Comparison of ENCODE assay signal across 8 cellular contexts in the genomic region with DNA sequence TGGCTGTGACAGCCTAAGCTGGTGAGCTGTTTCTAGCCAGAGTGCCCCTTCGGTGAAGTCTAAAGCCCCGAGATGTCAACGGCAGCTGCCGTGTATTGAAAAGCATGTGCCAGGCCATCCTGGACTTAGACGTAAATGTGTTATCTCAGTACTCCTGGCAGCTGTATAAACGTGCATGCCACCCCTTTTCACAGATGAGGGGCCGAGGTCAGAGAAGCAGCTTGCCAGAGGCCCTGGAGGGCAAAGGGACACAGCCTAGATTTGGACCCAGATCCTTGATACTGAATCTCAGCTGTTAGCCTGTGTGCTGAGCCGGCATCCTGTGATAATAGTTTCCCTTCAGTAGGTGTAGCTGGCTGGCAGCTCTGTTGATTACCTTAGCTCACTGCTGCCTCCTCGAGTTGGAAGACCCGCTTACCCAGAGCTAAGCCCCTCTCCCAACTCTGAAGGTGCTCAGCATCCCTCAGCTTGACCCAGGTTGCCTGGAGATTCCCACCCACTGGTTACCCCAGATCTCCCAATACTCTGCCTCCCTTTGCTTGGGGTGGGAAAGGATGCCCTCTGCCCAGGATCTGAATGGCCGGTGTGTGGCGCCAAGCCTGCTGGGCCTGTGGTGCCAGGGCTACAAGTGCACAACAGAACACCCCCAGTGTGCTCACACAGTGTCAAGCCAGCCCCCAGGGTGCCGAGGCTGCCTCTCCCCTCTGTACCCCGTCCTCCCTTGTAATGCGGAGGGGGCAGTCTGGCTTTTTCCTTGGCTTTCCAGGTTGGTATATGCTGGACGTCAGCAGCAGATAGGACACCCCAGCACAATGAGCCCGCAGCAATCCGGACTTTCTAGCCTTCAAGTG. TPM values are rescaled to one million over a fixed set of nuclear protein-coding genes. Genes with fewer than 3 reads are reported as not detected.
DNase-seq lines count a peak whose midpoint lies in the region; ATAC-seq and TF ChIP-seq lines count a peak whose summit lies in the region.

No MANE protein-coding gene starts in this region.

- no peaks in the 10 kb centered on the region for H3K9me3 ChIP-seq in esophagus muscularis mucosa
- H3K9me3 ChIP-seq in neuron (ENCODE audit: low read length): no peaks in the 10 kb centered on the region

- 37% methylated on average over 15 of the region's 18 CpGs for WGBS in esophagus muscularis mucosa

- H3K27me3 ChIP-seq in esophagus muscularis mucosa: no peaks in the 10 kb centered on the region
- H3K27me3 ChIP-seq in neuron (ENCODE audit: insufficient read depth, low read length): peaks cover 15% of the 10 kb centered on the region

- no peak for TF ChIP-seq EP300 in esophagus muscularis mucosa (IDR thresholded peaks at IDR 0.05)

- peak; percentile 49 for DNase-seq in NCI-H1105 treated with DMSO at 0.1 percent for 48 hours (lab: John Stamatoyannopoulos, UW)
- DNase-seq in NCI-H1105 (lab: John Stamatoyannopoulos, UW): no peak
- DNase-seq in NAMALWA (ENCODE audit: low spot score): peak; percentile 85
- DNase-seq in activated CD8-positive, alpha-beta memory T cell treated with anti-CD3 and anti-CD28 coated beads for 24 hours: peak; percentile 77
- DNase-seq in esophagus muscularis mucosa (ENCODE audit: extremely low spot score): no peak

- intact Hi-C loops in esophagus muscularis mucosa (cut with DNase I): no loop called here

- H3K4me3 ChIP-seq in esophagus muscularis mucosa (peak overlapping the region; percentile 77 to 84 (median 80)), neuron (ENCODE audit: low read length) (peak overlapping the region; percentile 97)

- ATAC-seq in GM18861 (IDR thresholded peaks at IDR 0.05; ENCODE audit: unreplicated experiment) (no peak), HG02938 (IDR thresholded peaks at IDR 0.05; ENCODE audit: unreplicated experiment) (no peak)

- H2AFZ ChIP-seq in neuron (ENCODE audit: low read depth, low read length): peak overlapping the region; percentile 82

- H3K27ac ChIP-seq in esophagus muscularis mucosa (replicated peaks in 1 of 4): peak overlapping the region; percentile 93 to 98 (median 96)

- H3K36me3 ChIP-seq in esophagus muscularis mucosa: no peaks in the 10 kb centered on the region
- no peaks in the 10 kb centered on the region for H3K36me3 ChIP-seq in neuron (ENCODE audit: insufficient read depth, low read length)

- TF ChIP-seq POLR2A in esophagus muscularis mucosa (IDR thresholded peaks at IDR 0.05; ENCODE audit: low read depth): no peak

- TF ChIP-seq CTCF in esophagus muscularis mucosa (IDR thresholded peaks at IDR 0.05): no peak

- H3K4me1 ChIP-seq in esophagus muscularis mucosa (peaks cover 18 to 52% (median 35%) of the 10 kb centered on the region in 4 donors), neuron (ENCODE audit: insufficient read depth, low read length) (peaks cover 7% of the 10 kb centered on the region)

RNA-seq across cellular contexts. Expression of a gene that starts 59.8 kb away (rescaled TPM):
- total RNA-seq in esophagus muscularis mucosa: not detected

Comparison
In these comparisons a context has a peak if more than half of its experiments do, and no peak if none do; other contexts are left out.
1. DNase-seq: peak in NCI-H1105 treated with DMSO at 0.1 percent for 48 hours (single experiment), NAMALWA (single experiment) and activated CD8-positive, alpha-beta memory T cell treated with anti-CD3 and anti-CD28 coated beads for 24 hours (single experiment); none in NCI-H1105 (single experiment) and esophagus muscularis mucosa (single experiment).